Comparison of ENCODE assay signal across 1 cellular context in genomic region chr11:67492069-67492727, GRCh38.
TF ChIP-seq lines count a peak whose summit lies in the region.

No MANE protein-coding gene starts in this region.

TF ChIP-seq in GM12878, 131 proteins besides CTCF, POLR2A, EP300 and RAD21:
- TF ChIP-seq PAX8 (IDR thresholded peaks at IDR 0.05) (no peak), PAX5 (IDR thresholded peaks at IDR 0.05; ENCODE audit: borderline replicate concordance, low read depth, low read length) (no peak), RUNX3 (IDR thresholded peaks at IDR 0.05; ENCODE audit: low read length) (no peak), ZNF207 (IDR thresholded peaks at IDR 0.05; ENCODE audit: borderline replicate concordance) (no peak)
TF ChIP-seq in GM12878: peak in this region for 0.
